In genomic region chr14:80941241-80942157, GRCh38 we compare ENCODE assay signal across 8 cellular contexts. TPM values are rescaled to one million over a fixed set of nuclear protein-coding genes. Genes with fewer than 3 reads are reported as not detected.
DNase-seq lines count a peak whose midpoint lies in the region; ATAC-seq and TF ChIP-seq lines count a peak whose summit lies in the region.

TSS of gene CEP128 (minus strand) at chr14:80941738.

- no peaks in the 10 kb centered on the region for H3K9me3 Mint-ChIP-seq in nephron

- ATAC-seq in stimulated activated naive CD8-positive, alpha-beta T cell treated with anti-CD3 and anti-CD28 coated beads, Interleukin-15, Interleukin-2, amounts not matched to agents 100 U/mL and 50 U/mL, for 24 hours: peak; percentile 94

- H3K4me1 Mint-ChIP-seq in nephron: peaks cover 9% of the 10 kb centered on the region

- H3K9me3 ChIP-seq in ES-I3 (ENCODE audit: control insufficient read depth, insufficient read depth, low read length): no peaks in the 10 kb centered on the region
- H3K9me3 ChIP-seq in Loucy (ENCODE audit: insufficient read depth, low read depth, low read length): no peaks in the 10 kb centered on the region

- TF ChIP-seq CTCF in Loucy (conservative IDR thresholded peaks at IDR 0.05; ENCODE audit: low read length) (no peak), fibroblast of the aortic adventitia (IDR thresholded peaks at IDR 0.05; ENCODE audit: insufficient read depth, low read length) (no peak), nephron (IDR thresholded peaks at IDR 0.05; ENCODE audit: unreplicated experiment in 3 of 3) (no peak)

- peaks cover 3% of the 10 kb centered on the region for H3K27me3 Mint-ChIP-seq in nephron (ENCODE audit: low read depth)

- H3K27me3 ChIP-seq in H7 (ENCODE audit: control insufficient read depth, insufficient read depth, low read length) (no peaks in the 10 kb centered on the region), Loucy (ENCODE audit: insufficient read depth, low read length, poor library complexity, severe bottlenecking) (no peaks in the 10 kb centered on the region)

- H3K4me3 Mint-ChIP-seq in nephron: peak within 1 kb of the TSS; percentile 89 to 93 (median 89)

- DNase-seq in H7: peak; percentile 86
- peak; percentile 93 for DNase-seq in SHP77 treated with DMSO at 0.1 percent for 48 hours (lab: John Stamatoyannopoulos, UW)
- DNase-seq in activated effector memory CD4-positive, alpha-beta T cell treated with Interleukin-2 at 50 U/mL for 16 hours: peak; percentile 81
- DNase-seq in fibroblast of the aortic adventitia (ENCODE audit: low read depth): peak; percentile 99
- DNase-seq in stimulated activated naive CD8-positive, alpha-beta T cell treated with anti-CD3 and anti-CD28 coated beads, Interleukin-15, Interleukin-2, amounts not matched to agents 100 U/mL and 50 U/mL, for 24 hours: peak; percentile 90

- H3K4me1 ChIP-seq in ES-I3 (ENCODE audit: insufficient read depth, low read length): no peaks in the 10 kb centered on the region
- peaks cover 34% of the 10 kb centered on the region for H3K4me1 ChIP-seq in Loucy (ENCODE audit: insufficient read depth, low read length, poor library complexity, severe bottlenecking)

- H3K79me2 ChIP-seq in Loucy (ENCODE audit: insufficient read depth, low read length): peaks cover 29% of the 10 kb centered on the region

- H3K27ac Mint-ChIP-seq in nephron: peak within 1 kb of the TSS; percentile 49 to 95 (median 85)

- no peaks in the 10 kb centered on the region for H3K9me2 ChIP-seq in Loucy (replicated peaks; ENCODE audit: low read depth, low read length)

- H3K4me3 ChIP-seq in H7 (ENCODE audit: insufficient read depth, low read depth, low read length): peak within 1 kb of the TSS; percentile 70
- peak within 1 kb of the TSS; percentile 91 for H3K4me3 ChIP-seq in Loucy (ENCODE audit: low read length, poor library complexity, severe bottlenecking)
- peak within 1 kb of the TSS; percentile 90 for H3K4me3 ChIP-seq in fibroblast of the aortic adventitia (ENCODE audit: low read depth, low read length)

- H3K36me3 Mint-ChIP-seq in nephron (ENCODE audit: low read depth): no peaks in the 10 kb centered on the region

- H3K9ac ChIP-seq in ES-I3 (ENCODE audit: low read depth, low read length) (peak within 1 kb of the TSS; percentile 69), Loucy (ENCODE audit: low read depth, low read length, poor library complexity, severe bottlenecking) (peak within 1 kb of the TSS; percentile 77)

- H2AFZ ChIP-seq in Loucy (ENCODE audit: low read length): peak within 1 kb of the TSS; percentile 92

- H4K20me1 ChIP-seq in Loucy (ENCODE audit: insufficient read depth, low read length, poor library complexity, severe bottlenecking): peaks cover 7% of the 10 kb centered on the region

- H3F3A ChIP-seq in Loucy (ENCODE audit: low read depth): no peaks in the 10 kb centered on the region

- H3K4me2 ChIP-seq in Loucy (ENCODE audit: low read depth, low read length, poor library complexity, severe bottlenecking): peak within 1 kb of the TSS; percentile 87

- H3K36me3 ChIP-seq in ES-I3 (ENCODE audit: insufficient read depth, low read length) (no peaks in the 10 kb centered on the region), H7 (replicated peaks; ENCODE audit: control insufficient read depth, insufficient read depth, low read length) (no peaks in the 10 kb centered on the region), Loucy (ENCODE audit: insufficient read depth, low read length) (no peaks in the 10 kb centered on the region)

RNA-seq across cellular contexts. Expression of gene CEP128, which starts in this region (rescaled TPM):
- total RNA-seq in H7 (2014; rRNA removed; shearing (Covaris generic)): 7.9 and 10.6 TPM in 2 replicates
- 4.1 and 12.2 TPM in 2 replicates for total RNA-seq in fibroblast of the aortic adventitia (ENCODE audit: low replicate concordance)

Comparison
In these comparisons a context has a peak if more than half of its experiments do, and no peak if none do; other contexts are left out.
1. Peak in every context shown above with its lines: DNase-seq, ATAC-seq and H3K4me3 ChIP-seq.